Comparison of ENCODE assay signal across 18 cellular contexts in the genomic region with DNA sequence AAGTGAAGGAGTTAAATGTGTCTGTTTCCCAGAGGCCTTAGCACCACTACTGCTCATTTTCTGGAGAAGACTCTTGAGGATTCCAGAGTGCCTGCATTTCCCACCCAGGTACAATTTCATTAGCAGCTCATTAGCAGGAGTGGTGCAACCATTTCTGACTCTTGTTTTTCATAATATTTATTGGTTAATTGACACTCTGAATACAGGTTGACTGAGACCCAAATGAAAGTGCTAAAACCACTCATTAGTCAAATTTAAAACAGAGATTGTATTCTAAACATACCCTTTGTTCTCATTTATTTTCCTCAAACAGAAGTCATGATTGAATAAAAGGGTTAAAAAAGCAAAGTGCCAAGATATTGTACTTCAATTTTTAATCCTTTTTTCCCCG.
A peak's percentile ranks its signal among the peaks of the same experiment; 100 is the strongest.
DNase-seq lines count a peak whose midpoint lies in the region; ATAC-seq and TF ChIP-seq lines count a peak whose summit lies in the region.
"Had no signal": no experiment of that assay in that cellular context is flagged by ENCODE, and none has a peak within 500 bp of the region (broad histone marks: within the 10 kb centered on the region; RNA-seq: fewer than 3 reads in every experiment).

No MANE protein-coding gene starts in this region.

- CTCF ChIA-PET in HEK293 (lab: Yijun Ruan, JAX): no interaction called here

- H3K4me1 Mint-ChIP-seq in endodermal cell: peaks cover 36% of the 10 kb centered on the region

- H3K27ac ChIP-seq in HEK293 (ENCODE audit: extremely low read depth, low read depth, low read length): no peak overlapping the region
- no peak overlapping the region for H3K27ac ChIP-seq in endodermal cell (ENCODE audit: low read depth, low read length)

- no peak overlapping the region for H3K9ac ChIP-seq in endodermal cell (ENCODE audit: extremely low read depth, low read length, poor library complexity, severe bottlenecking)
- H3K9ac ChIP-seq: SK-N-SH had no signal

- H3K36me3 ChIP-seq in HEK293 (ENCODE audit: control insufficient read depth in 2 of 2, insufficient read depth in 1 of 2, low read length in 2 of 2): no peaks in the 10 kb centered on the region
- H3K36me3 ChIP-seq in endodermal cell (ENCODE audit: control insufficient read depth, insufficient read depth, low read length): no peaks in the 10 kb centered on the region

- H3K9me3 ChIP-seq in HEK293 (ENCODE audit: control insufficient read depth, insufficient read depth, low read depth, low read length): no peaks in the 10 kb centered on the region
- no peaks in the 10 kb centered on the region for H3K9me3 ChIP-seq in endodermal cell (ENCODE audit: control insufficient read depth, low read length)
- H3K9me3 ChIP-seq: SK-N-SH had no signal

- H3K9me3 Mint-ChIP-seq in endodermal cell: no peaks in the 10 kb centered on the region
- H3K9me3 Mint-ChIP-seq: H9 had no signal

- no peak overlapping the region for H3K27ac Mint-ChIP-seq in endodermal cell
- H3K27ac Mint-ChIP-seq: H9 had no signal

- TF ChIP-seq CTCF in HEK293 (tag by site-specific recombination; IDR thresholded peaks at IDR 0.05): no peak
- no peak for TF ChIP-seq CTCF in endodermal cell (conservative IDR thresholded peaks at IDR 0.05)

- H3K4me3 ChIP-seq in HEK293 (ENCODE audit: low read depth, low read length): no peak overlapping the region
- no peak overlapping the region for H3K4me3 ChIP-seq in endodermal cell (ENCODE audit: low read length)

- H3K4me3 Mint-ChIP-seq in endodermal cell: no peak overlapping the region
- H3K4me3 Mint-ChIP-seq: H9 had no signal

- WGBS in endodermal cell (ENCODE audit: insufficient coverage in 1 of 2, insufficient read length in 1 of 2), 2 experiments: 87 to 100% methylated on average over 1 of the region's 1 CpG

- no peaks in the 10 kb centered on the region; the same call in 1 of the 2 replicates for H3K4me1 ChIP-seq in HEK293 (ENCODE audit: control insufficient read depth, insufficient read depth, low read length)
- peaks cover 7% of the 10 kb centered on the region for H3K4me1 ChIP-seq in endodermal cell (ENCODE audit: control insufficient read depth, insufficient read depth, low read length)

- no peaks in the 10 kb centered on the region for H3K36me3 Mint-ChIP-seq in endodermal cell (ENCODE audit: low read depth)

- no peaks in the 10 kb centered on the region for H3K27me3 ChIP-seq in endodermal cell (ENCODE audit: control insufficient read depth, insufficient read depth, low read length, poor library complexity, severe bottlenecking)

- no peaks in the 10 kb centered on the region for H3K27me3 Mint-ChIP-seq in endodermal cell (ENCODE audit: insufficient read depth)

- DNase-seq in DMS79 treated with DMSO at 0.1 percent for 48 hours (lab: John Stamatoyannopoulos, UW) (peak; percentile 45), DMS79 (lab: John Stamatoyannopoulos, UW) (no peak), NCI-H524 treated with DMSO at 0.1 percent for 48 hours (lab: John Stamatoyannopoulos, UW) (peak; percentile 35), endodermal cell (peak; percentile 23), NCI-H2081 treated with DMSO at 0.1 percent for 48 hours (lab: John Stamatoyannopoulos, UW) (no peak)
- DNase-seq in stimulated activated CD4-positive, alpha-beta T cell treated with anti-CD3 and anti-CD28 coated beads, Interleukin-1b, Interleukin-23, amount 100 ng/mL, for 48 hours: no peak
- DNase-seq: C1 segment of cervical spinal cord; H9; Karpas-422; MV-4-11; NCI-H1930; NCI-H2227 treated with DMSO at 0.1 percent for 48 hours; NK-92 treated with Interleukin-12 subunit alpha and Interleukin-12 subunit beta, amount 100 ng/mL, for 24 hours; SIG-M5; SK-N-SH had no signal

- no peak for ATAC-seq in GM21367 (IDR thresholded peaks at IDR 0.05; ENCODE audit: unreplicated experiment)
- ATAC-seq: Panc1 had no signal

- POLR2A ChIA-PET in HEK293 (lab: Yijun Ruan, JAX): no interaction called here

TF ChIP-seq in HEK293, 187 proteins besides CTCF, POLR2A, EP300 and RAD21:
- TF ChIP-seq TCF7L2 (IDR thresholded peaks at IDR 0.05; ENCODE audit: borderline replicate concordance, low read depth, low read length) (no peak), FEZF1 (tag by site-specific recombination; IDR thresholded peaks at IDR 0.05) (0 out of 2 replicates have a peak, but pooled peaks have one; percentile 45)

Comparison
In these comparisons a context has a peak if more than half of its experiments do, and no peak if none do; other contexts are left out.
1. DNase-seq: peak in DMS79 treated with DMSO at 0.1 percent for 48 hours (single experiment), NCI-H524 treated with DMSO at 0.1 percent for 48 hours (single experiment) and endodermal cell (single experiment); none in DMS79 (single experiment), stimulated activated CD4-positive, alpha-beta T cell treated with anti-CD3 and anti-CD28 coated beads, Interleukin-1b, Interleukin-23, amount 100 ng/mL, for 48 hours (single experiment) and NCI-H2081 treated with DMSO at 0.1 percent for 48 hours (single experiment).